20 cellular contexts compared by ENCODE assay signal in the genomic region with DNA sequence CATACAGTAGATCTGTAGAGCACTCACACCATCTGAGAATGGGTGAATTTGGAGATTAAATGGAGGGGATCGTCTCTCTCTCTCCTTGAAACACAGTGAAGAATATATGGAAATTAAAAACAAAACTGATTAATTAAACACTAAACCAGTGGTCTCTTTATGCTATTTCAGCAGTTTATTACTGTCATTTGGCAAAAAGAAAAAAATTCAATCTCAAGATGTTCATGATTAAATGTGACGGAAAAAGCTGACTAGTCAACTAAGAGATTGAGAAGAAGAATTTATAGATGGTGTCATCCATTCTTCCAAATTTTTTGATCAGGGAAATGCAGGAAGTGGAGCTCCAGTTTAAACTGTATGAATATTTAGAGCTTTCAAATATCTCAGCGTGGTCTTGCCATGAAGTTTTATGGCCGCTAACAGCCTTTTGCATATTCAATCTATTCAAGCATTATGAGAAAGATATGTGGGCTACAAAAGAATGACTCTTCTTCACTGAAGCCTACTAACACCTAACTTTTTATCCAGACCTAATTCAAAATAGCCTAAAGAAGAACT.
DNase-seq lines count a peak whose midpoint lies in the region; ATAC-seq, FAIRE-seq and TF ChIP-seq lines count a peak whose summit lies in the region.
"Had no signal": no experiment of that assay in that cellular context is flagged by ENCODE, and none has a peak within 500 bp of the region (broad histone marks: within the 10 kb centered on the region; RNA-seq: fewer than 3 reads in every experiment).

No MANE protein-coding gene starts in this region.

- H3K36me3 Mint-ChIP-seq in GM23338 (ENCODE audit: low read depth) (peaks cover 16% of the 10 kb centered on the region), progenitor cell of endocrine pancreas (ENCODE audit: insufficient read depth) (no peaks in the 10 kb centered on the region)

- no peaks in the 10 kb centered on the region for H3K9me3 ChIP-seq in A549
- H3K9me3 ChIP-seq in SK-N-MC (ENCODE audit: low read depth, low read length): no peaks in the 10 kb centered on the region
- H3K9me3 ChIP-seq: BLaER1 had no signal

- no peak for DNase-seq in A549 (ENCODE audit: low read depth in 1 of 2, low spot score in 1 of 2)
- DNase-seq in GM23338 (ENCODE audit: low spot score): no peak
- DNase-seq in SK-N-MC (ENCODE audit: low read depth, low spot score): peak; percentile 86
- no peak for DNase-seq in progenitor cell of endocrine pancreas (ENCODE audit: low spot score, unreplicated experiment)
- DNase-seq in CD1c-positive myeloid dendritic cell (ENCODE audit: extremely low spot score): no peak
- DNase-seq: 8988T; CD4-positive, alpha-beta T cell; CD8-positive, alpha-beta memory T cell; DMS 273 treated with DMSO at 0.1 percent for 48 hours; DMS79; GF-D8; H7; HCEC 1CT had no signal

- H4K20me1 ChIP-seq in GM23338 (replicated peaks; ENCODE audit: insufficient read depth): no peaks in the 10 kb centered on the region
- H4K20me1 ChIP-seq: BLaER1 had no signal

- no peaks in the 10 kb centered on the region for H3K27me3 ChIP-seq in GM23338 (ENCODE audit: insufficient read depth)
- H3K27me3 ChIP-seq: BLaER1 had no signal

- H3K27me3 Mint-ChIP-seq in GM23338 (ENCODE audit: insufficient read depth, low read depth, poor library complexity): peaks cover under 1% of the 10 kb centered on the region
- peaks cover 3% of the 10 kb centered on the region for H3K27me3 Mint-ChIP-seq in progenitor cell of endocrine pancreas
- H3K27me3 Mint-ChIP-seq: B cell; CD4-positive, alpha-beta T cell; CD8-positive, alpha-beta memory T cell had no signal

- H3K4me3 Mint-ChIP-seq in GM23338: no peak overlapping the region
- H3K4me3 Mint-ChIP-seq in progenitor cell of endocrine pancreas (ENCODE audit: low read depth): no peak overlapping the region
- H3K4me3 Mint-ChIP-seq: B cell; CD4-positive, alpha-beta T cell; CD8-positive, alpha-beta memory T cell had no signal

- H3K4me1 ChIP-seq in A549: no peaks in the 10 kb centered on the region
- H3K4me1 ChIP-seq in GM23338 (ENCODE audit: insufficient read depth): peaks cover 19% of the 10 kb centered on the region
- H3K4me1 ChIP-seq: BLaER1 had no signal

- POLR2A ChIA-PET in A549 (lab: Yijun Ruan, JAX): no interaction called here

- H3K9me3 Mint-ChIP-seq in GM23338: no peaks in the 10 kb centered on the region
- H3K9me3 Mint-ChIP-seq in progenitor cell of endocrine pancreas (ENCODE audit: low read depth): no peaks in the 10 kb centered on the region
- H3K9me3 Mint-ChIP-seq: CD4-positive, alpha-beta T cell; CD8-positive, alpha-beta memory T cell had no signal

- H3K36me3 ChIP-seq in GM23338 (ENCODE audit: insufficient read depth) (no peaks in the 10 kb centered on the region), SK-N-MC (ENCODE audit: insufficient read depth, low read length) (peaks cover 67% of the 10 kb centered on the region)

- ATAC-seq in A549: no peak
- no peak for ATAC-seq in GM23338
- no peak for ATAC-seq in HG03159 (IDR thresholded peaks at IDR 0.05; ENCODE audit: unreplicated experiment)

- TF ChIP-seq EP300 in A549 (IDR thresholded peaks at IDR 0.05): no peak

- H3K4me1 Mint-ChIP-seq in GM23338 (peaks cover 11% of the 10 kb centered on the region), progenitor cell of endocrine pancreas (ENCODE audit: low read depth) (peaks cover 10% of the 10 kb centered on the region)
- H3K4me1 Mint-ChIP-seq: B cell had no signal

- CTCF ChIA-PET in A549 (lab: Yijun Ruan, JAX): interaction anchor here (2.4 kb wide), 1 partner anchor 191 kb away, joined by 11 read pairs; no protein-coding TSS in a partner anchor

- H3K79me2 ChIP-seq in GM23338 (replicated peaks; ENCODE audit: insufficient read depth): no peaks in the 10 kb centered on the region

- no peak overlapping the region for H3K4me2 ChIP-seq in A549
- H3K4me2 ChIP-seq in GM23338: no peak overlapping the region
- H3K4me2 ChIP-seq: BLaER1 had no signal

- peak overlapping the region; percentile 89 for H3K9ac ChIP-seq in SK-N-MC (ENCODE audit: insufficient read length)
- H3K9ac ChIP-seq: BLaER1 had no signal

- H3K27ac ChIP-seq in A549 (no peak overlapping the region), GM23338 (ENCODE audit: low read depth) (0 out of 2 replicates have a peak overlapping the region, but pooled peaks have one; percentile 3), SK-N-MC (peak overlapping the region; percentile 97)
- H3K27ac ChIP-seq: BLaER1, C4-2B had no signal

- H2AFZ ChIP-seq in GM23338: no peak overlapping the region

- TF ChIP-seq CTCF in A549 (IDR thresholded peaks at IDR 0.05) (no peak), GM23338 (conservative IDR thresholded peaks at IDR 0.05; ENCODE audit: low read depth in 2 of 2) (no peak), progenitor cell of endocrine pancreas (IDR thresholded peaks at IDR 0.05; ENCODE audit: unreplicated experiment) (no peak)

- H3K4me3 ChIP-seq in A549: no peak overlapping the region
- no peak overlapping the region for H3K4me3 ChIP-seq in GM23338
- H3K4me3 ChIP-seq in SK-N-MC: peak overlapping the region; percentile 79
- H3K4me3 ChIP-seq: BLaER1 had no signal

- no peak for TF ChIP-seq RAD21 in A549 (conservative IDR thresholded peaks at IDR 0.05 in 1 of 2, IDR thresholded peaks at IDR 0.05 in 1 of 2)

- H3K9me2 ChIP-seq in GM23338 (ENCODE audit: insufficient read depth): no peaks in the 10 kb centered on the region

- 35% methylated on average over 4 of the region's 4 CpGs for whole genome bisulfite sequencing in A549 (ENCODE audit: missing lambda C conversion rate)

- TF ChIP-seq POLR2A in A549 (IDR thresholded peaks at IDR 0.05; ENCODE audit: low read length): no peak

- peak overlapping the region; percentile 12; the same call in 1 of the 2 replicates for H3K27ac Mint-ChIP-seq in GM23338
- H3K27ac Mint-ChIP-seq in progenitor cell of endocrine pancreas: no peak overlapping the region
- H3K27ac Mint-ChIP-seq: B cell; CD4-positive, alpha-beta T cell had no signal

- no peak for FAIRE-seq in A549 (lab: Jason Lieb, UNC)
- FAIRE-seq: D721Med, GM12892, H1 had no signal

- H3F3A ChIP-seq in GM23338 (replicated peaks; ENCODE audit: low read depth): no peaks in the 10 kb centered on the region

TF ChIP-seq in A549, 52 proteins besides CTCF, POLR2A, EP300 and RAD21 (continues in another document):
- TF ChIP-seq, protein P1, sequence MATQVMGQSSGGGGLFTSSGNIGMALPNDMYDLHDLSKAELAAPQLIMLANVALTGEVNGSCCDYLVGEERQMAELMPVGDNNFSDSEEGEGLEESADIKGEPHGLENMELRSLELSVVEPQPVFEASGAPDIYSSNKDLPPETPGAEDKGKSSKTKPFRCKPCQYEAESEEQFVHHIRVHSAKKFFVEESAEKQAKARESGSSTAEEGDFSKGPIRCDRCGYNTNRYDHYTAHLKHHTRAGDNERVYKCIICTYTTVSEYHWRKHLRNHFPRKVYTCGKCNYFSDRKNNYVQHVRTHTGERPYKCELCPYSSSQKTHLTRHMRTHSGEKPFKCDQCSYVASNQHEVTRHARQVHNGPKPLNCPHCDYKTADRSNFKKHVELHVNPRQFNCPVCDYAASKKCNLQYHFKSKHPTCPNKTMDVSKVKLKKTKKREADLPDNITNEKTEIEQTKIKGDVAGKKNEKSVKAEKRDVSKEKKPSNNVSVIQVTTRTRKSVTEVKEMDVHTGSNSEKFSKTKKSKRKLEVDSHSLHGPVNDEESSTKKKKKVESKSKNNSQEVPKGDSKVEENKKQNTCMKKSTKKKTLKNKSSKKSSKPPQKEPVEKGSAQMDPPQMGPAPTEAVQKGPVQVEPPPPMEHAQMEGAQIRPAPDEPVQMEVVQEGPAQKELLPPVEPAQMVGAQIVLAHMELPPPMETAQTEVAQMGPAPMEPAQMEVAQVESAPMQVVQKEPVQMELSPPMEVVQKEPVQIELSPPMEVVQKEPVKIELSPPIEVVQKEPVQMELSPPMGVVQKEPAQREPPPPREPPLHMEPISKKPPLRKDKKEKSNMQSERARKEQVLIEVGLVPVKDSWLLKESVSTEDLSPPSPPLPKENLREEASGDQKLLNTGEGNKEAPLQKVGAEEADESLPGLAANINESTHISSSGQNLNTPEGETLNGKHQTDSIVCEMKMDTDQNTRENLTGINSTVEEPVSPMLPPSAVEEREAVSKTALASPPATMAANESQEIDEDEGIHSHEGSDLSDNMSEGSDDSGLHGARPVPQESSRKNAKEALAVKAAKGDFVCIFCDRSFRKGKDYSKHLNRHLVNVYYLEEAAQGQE (IDR thresholded peaks at IDR 0.05): no peak

TF ChIP-seq in GM23338, 12 proteins besides CTCF, POLR2A, EP300 and RAD21 (continues in another document):
- TF ChIP-seq STAT1 (IDR thresholded peaks at IDR 0.05; ENCODE audit: unreplicated experiment): no peak
- TF ChIP-seq EZH2 (IDR thresholded peaks at IDR 0.05; ENCODE audit: low read depth, unreplicated experiment): no peak
- no peak for TF ChIP-seq CREB1 (CRISPR knock-in tag; IDR thresholded peaks at IDR 0.05; ENCODE audit: low read depth)
- TF ChIP-seq ZNF114 (CRISPR knock-in tag; IDR thresholded peaks at IDR 0.05): no peak

Comparison
In these comparisons a context has a peak if more than half of its experiments do, and no peak if none do; other contexts are left out.
1. H3K27ac ChIP-seq: peak in GM23338 (single experiment) and SK-N-MC (single experiment); none in A549 (0 of 2).